19 cellular contexts compared by ENCODE assay signal in genomic region chr12:122128481-122128880, GRCh38. TPM values are rescaled to one million over a fixed set of nuclear protein-coding genes. Genes with fewer than 3 reads are reported as not detected.
DNase-seq lines count a peak whose midpoint lies in the region; ATAC-seq and TF ChIP-seq lines count a peak whose summit lies in the region.
"Had no signal": no experiment of that assay in that cellular context is flagged by ENCODE, and none has a peak within 500 bp of the region (broad histone marks: within the 10 kb centered on the region; RNA-seq: fewer than 3 reads in every experiment).

No MANE protein-coding gene starts in this region.

- H3K27me3 ChIP-seq in BLaER1 treated with 17β-estradiol and CSF1 and Interleukin-3, amounts not matched to agents 10 nM and 100 nM: no peaks in the 10 kb centered on the region
- H3K27me3 ChIP-seq in RWPE2 (ENCODE audit: insufficient read depth, poor library complexity, severe bottlenecking): no peaks in the 10 kb centered on the region
- H3K27me3 ChIP-seq in mesenchymal stem cell (ENCODE audit: control insufficient read depth in 1 of 2, insufficient read depth in 1 of 2, low read length in 2 of 2): no peaks in the 10 kb centered on the region
- no peaks in the 10 kb centered on the region for H3K27me3 ChIP-seq in trophoblast cell (ENCODE audit: insufficient read depth, low read length)

- intact Hi-C loops in left colon (cut with DNase I, micrococcal nuclease): no loop called here

- H3K14ac ChIP-seq in mesenchymal stem cell (ENCODE audit: low read length in 2 of 2): no peak overlapping the region
- no peak overlapping the region for H3K14ac ChIP-seq in trophoblast cell (ENCODE audit: low read length)

- H2AFZ ChIP-seq in mesenchymal stem cell (ENCODE audit: low read depth, low read length) (no peak overlapping the region), trophoblast cell (ENCODE audit: insufficient read depth, low read length, poor library complexity) (no peak overlapping the region)

- no peak for TF ChIP-seq CTCF in RWPE2 (IDR thresholded peaks at IDR 0.05; ENCODE audit: poor library complexity, severe bottlenecking)

- H3K9me3 ChIP-seq in BLaER1 treated with 17β-estradiol and CSF1 and Interleukin-3, amounts not matched to agents 10 nM and 100 nM (replicated peaks in 1 of 11): no peaks in the 10 kb centered on the region
- H3K9me3 ChIP-seq in RWPE2 (ENCODE audit: severe bottlenecking) (no peaks in the 10 kb centered on the region), mesenchymal stem cell (ENCODE audit: control insufficient read depth, low read length) (no peaks in the 10 kb centered on the region), trophoblast cell (ENCODE audit: insufficient read depth, low read depth, low read length) (no peaks in the 10 kb centered on the region)
- H3K9me3 ChIP-seq: HAP-1 had no signal

- WGBS in mesenchymal stem cell: 97% methylated on average over 5 of the region's 5 CpGs
- WGBS in trophoblast cell (ENCODE audit: extremely low coverage, insufficient coverage, insufficient read length): no CpG with 5 or more reads among the region's 5 CpGs

- no peak overlapping the region for H3K23ac ChIP-seq in mesenchymal stem cell (ENCODE audit: low read length in 2 of 2)
- no peak overlapping the region for H3K23ac ChIP-seq in trophoblast cell (ENCODE audit: low read length)

- H2BK5ac ChIP-seq in mesenchymal stem cell (ENCODE audit: low read depth, low read length, poor library complexity, severe bottlenecking) (no peak overlapping the region), trophoblast cell (ENCODE audit: low read depth, low read length, poor library complexity) (no peak overlapping the region)

- in situ Hi-C loops in G401 (cut with HindIII; ENCODE audit: low sequenced_read_pairs): no loop called here

- H3K4ac ChIP-seq in mesenchymal stem cell (ENCODE audit: low read depth in 1 of 2, low read length in 2 of 2): no peak overlapping the region
- H3K4ac ChIP-seq in trophoblast cell (ENCODE audit: low read depth, low read length): no peak overlapping the region

- peaks cover 78 to 94% (median 87%) of the 10 kb centered on the region in 11 experiments for H4K20me1 ChIP-seq in BLaER1 treated with 17β-estradiol and CSF1 and Interleukin-3, amounts not matched to agents 10 nM and 100 nM

- H3K18ac ChIP-seq in mesenchymal stem cell (ENCODE audit: low read depth in 1 of 2, low read length in 2 of 2) (no peak overlapping the region), trophoblast cell (ENCODE audit: low read length) (no peak overlapping the region)

- H3K79me2 ChIP-seq in trophoblast cell (ENCODE audit: control insufficient read depth, insufficient read depth, low read length, poor library complexity): no peaks in the 10 kb centered on the region

- H2BK15ac ChIP-seq in mesenchymal stem cell (ENCODE audit: low read depth, poor library complexity, severe bottlenecking): no peak overlapping the region

- H4K8ac ChIP-seq in mesenchymal stem cell (ENCODE audit: low read length) (no peak overlapping the region), trophoblast cell (ENCODE audit: low read depth, low read length) (no peak overlapping the region)

- H3K36me3 ChIP-seq in BLaER1 treated with 17β-estradiol and CSF1 and Interleukin-3, amounts not matched to agents 10 nM and 100 nM: peaks cover 60 to 67% (median 63%) of the 10 kb centered on the region in 11 experiments
- H3K36me3 ChIP-seq in RWPE2 (ENCODE audit: low read depth) (peaks cover 59% of the 10 kb centered on the region), mesenchymal stem cell (ENCODE audit: control insufficient read depth in 1 of 2, insufficient read depth in 2 of 2, low read depth in 1 of 2, low read length in 2 of 2) (peaks cover 52 to 55% of the 10 kb centered on the region in 2 experiments), trophoblast cell (ENCODE audit: control insufficient read depth in 1 of 2, insufficient read depth in 2 of 2, low read length in 2 of 2) (peaks cover 28 to 33% of the 10 kb centered on the region in 2 experiments)

- H2AK5ac ChIP-seq in mesenchymal stem cell (ENCODE audit: low read length, severe bottlenecking) (peak overlapping the region; percentile 10), trophoblast cell (ENCODE audit: low read length) (no peak overlapping the region)

- ATAC-seq in RWPE2 (ENCODE audit: low read depth) (no peak), left colon (no peak)

- H3K9ac ChIP-seq in BLaER1 treated with 17β-estradiol and CSF1 and Interleukin-3, amounts not matched to agents 10 nM and 100 nM: peak overlapping the region in 7 of 11 experiments; percentile 25 to 67 (median 59); a peak in 10 of 22 replicates
- H3K9ac ChIP-seq in mesenchymal stem cell (ENCODE audit: low read length) (no peak overlapping the region), trophoblast cell (ENCODE audit: low read length) (no peak overlapping the region)

- H4K91ac ChIP-seq in mesenchymal stem cell (ENCODE audit: low read length) (no peak overlapping the region), trophoblast cell (ENCODE audit: low read depth, low read length) (no peak overlapping the region)

- H3K27ac ChIP-seq in BLaER1 treated with 17β-estradiol and CSF1 and Interleukin-3, amounts not matched to agents 10 nM and 100 nM: peak overlapping the region in 2 of 11 experiments; percentile 33 to 58; a peak in 2 of 22 replicates
- H3K27ac ChIP-seq in RWPE2 (ENCODE audit: poor library complexity, severe bottlenecking) (peak overlapping the region; percentile 75), mesenchymal stem cell (ENCODE audit: low read length, poor library complexity, severe bottlenecking) (no peak overlapping the region), trophoblast cell (ENCODE audit: low read depth, low read length) (no peak overlapping the region)

- DNase-seq in RWPE2 (ENCODE audit: low spot score): no peak
- no peak for DNase-seq in mesenchymal stem cell
- peak; percentile 51 to 52 for DNase-seq in trophoblast cell
- no peak for DNase-seq in G401 (ENCODE audit: low spot score)
- DNase-seq in HCEC 1CT: no peak
- no peak for DNase-seq in left colon
- DNase-seq: CD4-positive, alpha-beta T cell; DMS 273 treated with DMSO at 0.1 percent for 48 hours; DMS79; EL; GF-D8; GOT3 had no signal

- peaks cover 10% of the 10 kb centered on the region for H3K79me1 ChIP-seq in mesenchymal stem cell (replicated peaks; ENCODE audit: low read length, poor library complexity, severe bottlenecking)
- H3K79me1 ChIP-seq in trophoblast cell (ENCODE audit: low read length): no peaks in the 10 kb centered on the region

- peaks cover 37 to 54% (median 47%) of the 10 kb centered on the region in 10 experiments for H3K4me1 ChIP-seq in BLaER1 treated with 17β-estradiol and CSF1 and Interleukin-3, amounts not matched to agents 10 nM and 100 nM
- peaks cover 12% of the 10 kb centered on the region for H3K4me1 ChIP-seq in RWPE2 (ENCODE audit: insufficient read depth, poor library complexity, severe bottlenecking)
- peaks cover 34% of the 10 kb centered on the region for H3K4me1 ChIP-seq in mesenchymal stem cell (ENCODE audit: control insufficient read depth, insufficient read depth, low read depth, low read length)
- H3K4me1 ChIP-seq in trophoblast cell (ENCODE audit: control insufficient read depth in 1 of 2, insufficient read depth in 2 of 2, low read length in 2 of 2): no peaks in the 10 kb centered on the region
- H3K4me1 ChIP-seq: HAP-1 had no signal

- H2BK120ac ChIP-seq in mesenchymal stem cell (ENCODE audit: low read depth, low read length): no peak overlapping the region
- no peak overlapping the region for H2BK120ac ChIP-seq in trophoblast cell (ENCODE audit: insufficient read depth, low read length, poor library complexity)

- no peak overlapping the region for H2BK12ac ChIP-seq in mesenchymal stem cell (ENCODE audit: low read length in 2 of 2)
- H2BK12ac ChIP-seq in trophoblast cell (ENCODE audit: low read length): no peak overlapping the region

- no peak overlapping the region for H3K4me3 ChIP-seq in BLaER1 treated with 17β-estradiol and CSF1 and Interleukin-3, amounts not matched to agents 10 nM and 100 nM
- H3K4me3 ChIP-seq in RWPE2 (ENCODE audit: severe bottlenecking) (no peak overlapping the region), mesenchymal stem cell (ENCODE audit: insufficient read depth in 1 of 2, low read depth in 1 of 2, low read length in 2 of 2) (no peak overlapping the region), trophoblast cell (ENCODE audit: low read depth, low read length) (no peak overlapping the region)
- H3K4me3 ChIP-seq: HAP-1 had no signal

- H4K12ac ChIP-seq in trophoblast cell (ENCODE audit: low read depth, low read length): no peak overlapping the region

- peak overlapping the region in 7 of 11 experiments; percentile 57 to 81 (median 69); a peak in 9 of 22 replicates for H3K4me2 ChIP-seq in BLaER1 treated with 17β-estradiol and CSF1 and Interleukin-3, amounts not matched to agents 10 nM and 100 nM
- no peak overlapping the region for H3K4me2 ChIP-seq in mesenchymal stem cell (ENCODE audit: low read length, poor library complexity, severe bottlenecking)
- no peak overlapping the region for H3K4me2 ChIP-seq in trophoblast cell (ENCODE audit: low read length)

RNA-seq across cellular contexts. Expression of gene IL31, which starts 45.5 kb away (rescaled TPM):
- not detected for polyA plus RNA-seq in mesenchymal stem cell (2013, experiment 1 of 2)
- not detected for polyA plus RNA-seq in mesenchymal stem cell (2013, experiment 2 of 2)
- polyA plus RNA-seq in trophoblast cell (2013): 0.07 TPM in 1 of 2 replicates, not detected in the other
- total RNA-seq in G401 (2014; rRNA removed; shearing (Covaris generic)): not detected in 2 replicates
- not detected for total RNA-seq in left colon
- total RNA-seq: A172; A673; CD4-positive, alpha-beta T cell had no signal
- polyA plus RNA-seq: BJ; CD14-positive monocyte; CD8-positive, alpha-beta memory T cell had no signal

RNA-seq across cellular contexts. Expression of gene MLXIP, which starts 49.9 kb away (rescaled TPM):
- 61.2 TPM for polyA plus RNA-seq in mesenchymal stem cell (2013, experiment 1 of 2)
- 58.9 TPM for polyA plus RNA-seq in mesenchymal stem cell (2013, experiment 2 of 2)
- polyA plus RNA-seq in trophoblast cell (2013): 28.9 and 29.4 TPM in 2 replicates
- total RNA-seq in G401 (2014; rRNA removed; shearing (Covaris generic)): 4.3 and 4.6 TPM in 2 replicates
- 100 to 1,000 TPM; 125 to 175 TPM for total RNA-seq in left colon

RNA-seq across cellular contexts. Expression of gene LRRC43, which starts 54.4 kb away (rescaled TPM):
- 2.2 TPM for polyA plus RNA-seq in mesenchymal stem cell (2013, experiment 1 of 2)
- 2.1 TPM for polyA plus RNA-seq in mesenchymal stem cell (2013, experiment 2 of 2)
- polyA plus RNA-seq in trophoblast cell (2013): 0.11 and 0.34 TPM in 2 replicates
- total RNA-seq in G401 (2014; rRNA removed; shearing (Covaris generic)): not detected in 2 replicates
- under 1 TPM; 0.24 to 0.59 TPM for total RNA-seq in left colon
- total RNA-seq: A172; A673; CD4-positive, alpha-beta T cell had no signal
- polyA plus RNA-seq: CD14-positive monocyte had no signal

Comparison
In these comparisons a context has a peak if more than half of its experiments do, and no peak if none do; other contexts are left out.
1. H3K4me2 ChIP-seq: peak in BLaER1 treated with 17β-estradiol and CSF1 and Interleukin-3, amounts not matched to agents 10 nM and 100 nM (7 of 11); none in mesenchymal stem cell (single experiment) and trophoblast cell (single experiment).
2. H3K9ac ChIP-seq: peak in BLaER1 treated with 17β-estradiol and CSF1 and Interleukin-3, amounts not matched to agents 10 nM and 100 nM (7 of 11); none in mesenchymal stem cell (single experiment) and trophoblast cell (single experiment).
3. DNase-seq: peak in trophoblast cell (2 of 2); none in RWPE2 (single experiment), mesenchymal stem cell (single experiment), G401 (single experiment), HCEC 1CT (single experiment) and left colon (0 of 2).
4. RNA of gene MLXIP, which starts 49.9 kb away (total RNA-seq): 125 to 175 TPM in left colon; 4.3 to 4.6 TPM in G401; every median in the first group is over 10 times any median in the second.